In the genomic region with DNA sequence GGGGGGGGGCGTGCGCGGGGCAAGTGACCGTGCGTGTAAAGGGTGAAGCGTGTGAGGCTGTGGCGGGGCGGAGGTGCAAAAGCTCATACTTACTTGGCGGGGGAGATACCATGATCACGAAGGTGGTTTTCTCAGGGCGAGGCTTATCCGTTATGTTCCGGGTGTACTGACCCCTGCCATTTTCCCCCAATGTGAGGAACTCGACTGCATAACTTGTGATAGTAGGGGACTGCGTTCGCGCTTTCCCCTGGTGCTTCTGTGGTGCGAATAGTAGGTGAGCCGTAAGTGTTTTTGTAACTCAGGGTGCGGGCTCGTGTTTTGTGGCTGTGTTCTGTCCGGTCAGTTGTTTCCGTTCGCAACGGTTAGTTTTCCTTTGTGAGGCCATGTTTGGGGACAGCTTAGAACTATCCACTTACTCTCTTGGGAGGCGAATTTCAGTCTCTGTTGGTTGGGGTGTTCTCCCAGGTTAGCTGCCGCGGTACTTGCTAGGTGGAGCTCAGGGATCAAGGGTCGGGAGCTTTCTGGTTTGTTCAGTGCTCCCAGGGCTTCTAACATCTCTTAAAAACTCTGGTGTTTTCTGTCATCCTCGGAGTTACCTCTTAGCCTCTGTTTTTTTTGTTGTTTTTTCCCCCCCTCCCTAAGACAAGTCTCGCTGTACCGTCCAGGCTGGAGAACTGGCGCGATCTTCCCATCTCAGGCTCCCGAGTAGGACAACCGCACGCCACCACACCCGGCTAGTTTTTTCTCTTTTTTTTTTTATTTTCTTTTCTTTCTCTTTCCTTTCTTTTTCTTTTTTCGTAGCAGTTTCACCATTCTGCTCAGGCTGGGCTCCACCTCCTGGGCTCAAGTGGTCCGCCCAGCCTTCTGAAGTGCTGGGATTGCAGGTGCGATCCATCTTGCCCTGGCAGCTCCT, we compare ENCODE assay signal across 9 cellular contexts. TPM values are rescaled to one million over a fixed set of nuclear protein-coding genes. Genes with fewer than 3 reads are reported as not detected.
A peak's percentile ranks its signal among the peaks of the same experiment; 100 is the strongest.
DNase-seq lines count a peak whose midpoint lies in the region; ATAC-seq and TF ChIP-seq lines count a peak whose summit lies in the region.
"Not testable (repeated sequence)": the region's sequence is repeated elsewhere in the genome, so short reads cannot be mapped to it uniquely, and the experiment has no call there.
"Had no signal": no experiment of that assay in that cellular context is flagged by ENCODE, and none has a peak within 500 bp of the region (broad histone marks: within the 10 kb centered on the region; RNA-seq: fewer than 3 reads in every experiment).

No MANE protein-coding gene starts in this region.

- not testable (repeated sequence) for H3K27me3 ChIP-seq in SK-N-SH (ENCODE audit: insufficient read depth); stomach

- H3K9ac ChIP-seq in SK-N-SH, result peak overlapping the region; percentile 51

- H3K4me3 ChIP-seq in SK-N-SH (ENCODE audit: low read depth in 2 of 2, low read length in 1 of 2) (peak overlapping the region; percentile 50 to 65), stomach (peak overlapping the region; percentile 42 to 49 (median 46))

- 4% methylated on average over 31 of the region's 41 CpGs for WGBS in SK-N-SH (ENCODE audit: low lambda C conversion rate)
- 1 to 4% (median 3%) methylated on average over 34 to 41 of the region's 41 CpGs for WGBS in stomach, 5 donors

- peak; percentile 81 for ATAC-seq in HG02571 (IDR thresholded peaks at IDR 0.05; ENCODE audit: unreplicated experiment)

- H3K36me3 Mint-ChIP-seq in activated naive CD8-positive, alpha-beta T cell treated with anti-CD3 and anti-CD28 coated beads for 36 hours; glutamatergic neuron (ENCODE audit: unreplicated experiment): not testable (repeated sequence)

- H3K36me3 ChIP-seq in SK-N-SH (replicated peaks in 1 of 2; ENCODE audit: control insufficient read depth in 1 of 2, insufficient read depth in 2 of 2, low read length in 1 of 2); stomach: not testable (repeated sequence)

- TF ChIP-seq EP300 in SK-N-SH (IDR thresholded peaks at IDR 0.05; ENCODE audit: borderline replicate concordance in 1 of 2, low read depth in 1 of 2, low read length in 1 of 2), result peak in 1 of 2 experiments; percentile 42; a peak in 1 of 4 replicates
- TF ChIP-seq EP300 in stomach (IDR thresholded peaks at IDR 0.05), result not testable (repeated sequence)

- H3K4me2 ChIP-seq in SK-N-SH, result peak overlapping the region; percentile 82

- H3K27ac Mint-ChIP-seq in activated naive CD8-positive, alpha-beta T cell treated with anti-CD3 and anti-CD28 coated beads for 36 hours, result peak overlapping the region; percentile 95
- H3K27ac Mint-ChIP-seq in glutamatergic neuron (ENCODE audit: unreplicated experiment), result peak overlapping the region; percentile 96

- not testable (repeated sequence) for TF ChIP-seq RAD21 in SK-N-SH (IDR thresholded peaks at IDR 0.05; ENCODE audit: low read length)

- TF ChIP-seq CTCF in SK-N-SH (IDR thresholded peaks at IDR 0.05); glutamatergic neuron (IDR thresholded peaks at IDR 0.05; ENCODE audit: partially characterized antibody, unreplicated experiment); stomach (IDR thresholded peaks at IDR 0.05): not testable (repeated sequence)

- not testable (repeated sequence) for H3F3A ChIP-seq in SK-N-SH (replicated peaks; ENCODE audit: insufficient read depth)

- not testable (repeated sequence) for H3K9me2 ChIP-seq in SK-N-SH

- H3K4me3 Mint-ChIP-seq in activated naive CD8-positive, alpha-beta T cell treated with anti-CD3 and anti-CD28 coated beads for 36 hours, result peak overlapping the region; percentile 86
- H3K4me3 Mint-ChIP-seq in glutamatergic neuron (ENCODE audit: unreplicated experiment), result peak overlapping the region; percentile 95

- not testable (repeated sequence) for H3K4me1 ChIP-seq in SK-N-SH (ENCODE audit: control insufficient read depth in 1 of 2, insufficient read depth in 2 of 2, low read depth in 1 of 2, low read length in 1 of 2); stomach

- not testable (repeated sequence) for H4K20me1 ChIP-seq in SK-N-SH (ENCODE audit: insufficient read depth)

- not testable (repeated sequence) for H2AFZ ChIP-seq in SK-N-SH (ENCODE audit: low read depth)

- H3K79me2 ChIP-seq in SK-N-SH (ENCODE audit: insufficient read depth), result not testable (repeated sequence)

- not testable (repeated sequence) for H3K4me1 Mint-ChIP-seq in activated naive CD8-positive, alpha-beta T cell treated with anti-CD3 and anti-CD28 coated beads for 36 hours; glutamatergic neuron (ENCODE audit: low read depth, unreplicated experiment)

- peak; percentile 97 for DNase-seq in NCI-H1092 treated with DMSO at 0.1 percent for 48 hours (lab: John Stamatoyannopoulos, UW)
- DNase-seq in SK-N-SH, result peak; percentile 81
- peak; percentile 84 for DNase-seq in activated naive CD8-positive, alpha-beta T cell treated with anti-CD3 and anti-CD28 coated beads for 36 hours
- DNase-seq in glutamatergic neuron, result peak; percentile 73
- DNase-seq in non-pigmented ciliary epithelial cell (ENCODE audit: low read depth), result peak; percentile 99
- peak; percentile 78 for DNase-seq in stomach

- not testable (repeated sequence) for H3K9me3 ChIP-seq in SK-N-SH, stomach

- CTCF ChIA-PET in SK-N-SH (lab: Yijun Ruan, JAX), result not testable (repeated sequence)

- intact Hi-C loops in stomach (cut with DNase I; ENCODE audit: low total_unique reads), result not testable (repeated sequence)

- POLR2A ChIA-PET in SK-N-SH (lab: Yijun Ruan, JAX), result interaction anchor here (1.2 kb wide), 1 partner anchor 139 kb away, joined by 8 read pairs; no protein-coding TSS in a partner anchor

- H3K27me3 Mint-ChIP-seq in activated naive CD8-positive, alpha-beta T cell treated with anti-CD3 and anti-CD28 coated beads for 36 hours, result peaks cover 13% of the 10 kb centered on the region
- not testable (repeated sequence) for H3K27me3 Mint-ChIP-seq in glutamatergic neuron (ENCODE audit: unreplicated experiment)

- TF ChIP-seq POLR2A in GM10847 (IDR thresholded peaks at IDR 0.05; ENCODE audit: extremely low read depth, insufficient read length) (peak; percentile 94), stomach (IDR thresholded peaks at IDR 0.05) (peak in 2 of 4 donors; percentile 75 to 97)

- H3K27ac ChIP-seq in SK-N-SH (ENCODE audit: low read depth in 2 of 2, low read length in 1 of 2) (peak overlapping the region; percentile 75 to 78), stomach (peak overlapping the region; percentile 6 to 85 (median 75))

- H3K9me3 Mint-ChIP-seq in activated naive CD8-positive, alpha-beta T cell treated with anti-CD3 and anti-CD28 coated beads for 36 hours, result not testable (repeated sequence)
- H3K9me3 Mint-ChIP-seq in glutamatergic neuron (ENCODE audit: unreplicated experiment), result peaks cover 10% of the 10 kb centered on the region

TF ChIP-seq in SK-N-SH, 30 proteins besides CTCF, POLR2A, EP300 and RAD21 (continues in another document):
- TF ChIP-seq CHD2 (IDR thresholded peaks at IDR 0.05; ENCODE audit: low read length, partially characterized antibody) (peak; percentile 78), RXRA (IDR thresholded peaks at IDR 0.05; ENCODE audit: borderline replicate concordance, low read depth) (peak; percentile 37; the same call in 1 of the 2 replicates), NFIC (IDR thresholded peaks at IDR 0.05; ENCODE audit: borderline replicate concordance) (0 out of 2 replicates have a peak, but pooled peaks have one; percentile 17), FOSL2 (IDR thresholded peaks at IDR 0.05; ENCODE audit: borderline replicate concordance, low read depth) (peak; percentile 55; the same call in 1 of the 2 replicates), YY1 (IDR thresholded peaks at IDR 0.05; ENCODE audit: low read depth) (peak; percentile 65; the same call in 1 of the 2 replicates), TAF1 (IDR thresholded peaks at IDR 0.05; ENCODE audit: borderline replicate concordance, low read depth, low read length) (peak; percentile 49; the same call in 1 of the 2 replicates)
- TF ChIP-seq, protein P1, sequence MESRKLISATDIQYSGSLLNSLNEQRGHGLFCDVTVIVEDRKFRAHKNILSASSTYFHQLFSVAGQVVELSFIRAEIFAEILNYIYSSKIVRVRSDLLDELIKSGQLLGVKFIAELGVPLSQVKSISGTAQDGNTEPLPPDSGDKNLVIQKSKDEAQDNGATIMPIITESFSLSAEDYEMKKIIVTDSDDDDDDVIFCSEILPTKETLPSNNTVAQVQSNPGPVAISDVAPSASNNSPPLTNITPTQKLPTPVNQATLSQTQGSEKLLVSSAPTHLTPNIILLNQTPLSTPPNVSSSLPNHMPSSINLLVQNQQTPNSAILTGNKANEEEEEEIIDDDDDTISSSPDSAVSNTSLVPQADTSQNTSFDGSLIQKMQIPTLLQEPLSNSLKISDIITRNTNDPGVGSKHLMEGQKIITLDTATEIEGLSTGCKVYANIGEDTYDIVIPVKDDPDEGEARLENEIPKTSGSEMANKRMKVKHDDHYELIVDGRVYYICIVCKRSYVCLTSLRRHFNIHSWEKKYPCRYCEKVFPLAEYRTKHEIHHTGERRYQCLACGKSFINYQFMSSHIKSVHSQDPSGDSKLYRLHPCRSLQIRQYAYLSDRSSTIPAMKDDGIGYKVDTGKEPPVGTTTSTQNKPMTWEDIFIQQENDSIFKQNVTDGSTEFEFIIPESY (IDR thresholded peaks at IDR 0.05; ENCODE audit: borderline replicate concordance, low read depth), result peak; percentile 93
- TF ChIP-seq, protein P2, sequence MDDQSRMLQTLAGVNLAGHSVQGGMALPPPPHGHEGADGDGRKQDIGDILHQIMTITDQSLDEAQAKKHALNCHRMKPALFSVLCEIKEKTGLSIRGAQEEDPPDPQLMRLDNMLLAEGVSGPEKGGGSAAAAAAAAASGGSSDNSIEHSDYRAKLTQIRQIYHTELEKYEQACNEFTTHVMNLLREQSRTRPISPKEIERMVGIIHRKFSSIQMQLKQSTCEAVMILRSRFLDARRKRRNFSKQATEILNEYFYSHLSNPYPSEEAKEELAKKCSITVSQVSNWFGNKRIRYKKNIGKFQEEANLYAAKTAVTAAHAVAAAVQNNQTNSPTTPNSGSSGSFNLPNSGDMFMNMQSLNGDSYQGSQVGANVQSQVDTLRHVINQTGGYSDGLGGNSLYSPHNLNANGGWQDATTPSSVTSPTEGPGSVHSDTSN (IDR thresholded peaks at IDR 0.05), result peak; percentile 86

RNA-seq across cellular contexts. Expression of a gene that starts 39.3 kb away (rescaled TPM):
- polyA plus RNA-seq in SK-N-SH (2012; rRNA removed) (not detected in 2 replicates), stomach (not detected)
- polyA plus RNA-seq in SK-N-SH (2012; cell fraction: cytosol; rRNA removed), result not detected in 2 replicates
- not detected in 2 replicates for polyA plus RNA-seq in SK-N-SH (2012; cell fraction: nucleus; rRNA removed)
- total RNA-seq in activated naive CD8-positive, alpha-beta T cell treated with anti-CD3 and anti-CD28 coated beads for 36 hours, result not detected
- total RNA-seq in glutamatergic neuron (ENCODE audit: unreplicated experiment) (not detected), stomach (not detected)
- total RNA-seq: temporal lobe had no signal

RNA-seq across cellular contexts. Expression of a gene that starts 48.7 kb away (rescaled TPM):
- polyA plus RNA-seq in SK-N-SH (2012; rRNA removed) (47.5 and 63.9 TPM in 2 replicates), stomach (1 to 10 TPM; 7.6 to 9.1 (median 8.1) TPM)
- polyA plus RNA-seq in SK-N-SH (2012; cell fraction: cytosol; rRNA removed), result 26.3 and 27.8 TPM in 2 replicates
- 161 and 279 TPM in 2 replicates for polyA plus RNA-seq in SK-N-SH (2012; cell fraction: nucleus; rRNA removed)
- 10 to 100 TPM; 17.7 to 17.8 TPM for total RNA-seq in activated naive CD8-positive, alpha-beta T cell treated with anti-CD3 and anti-CD28 coated beads for 36 hours
- total RNA-seq in glutamatergic neuron (ENCODE audit: unreplicated experiment) (39.1 TPM), stomach (10 to 100 TPM in 4 of 5 donors, 1 to 10 TPM in 1; 5.8 to 33.0 (median 17.5) TPM)

Comparison
In these comparisons a context has a peak if more than half of its experiments do, and no peak if none do; other contexts are left out.
1. Peak in every context shown above with its lines: DNase-seq, ATAC-seq, H3K4me3 ChIP-seq and H3K27ac ChIP-seq.